Comparison of ENCODE assay signal across 1 cellular context in the genomic region with DNA sequence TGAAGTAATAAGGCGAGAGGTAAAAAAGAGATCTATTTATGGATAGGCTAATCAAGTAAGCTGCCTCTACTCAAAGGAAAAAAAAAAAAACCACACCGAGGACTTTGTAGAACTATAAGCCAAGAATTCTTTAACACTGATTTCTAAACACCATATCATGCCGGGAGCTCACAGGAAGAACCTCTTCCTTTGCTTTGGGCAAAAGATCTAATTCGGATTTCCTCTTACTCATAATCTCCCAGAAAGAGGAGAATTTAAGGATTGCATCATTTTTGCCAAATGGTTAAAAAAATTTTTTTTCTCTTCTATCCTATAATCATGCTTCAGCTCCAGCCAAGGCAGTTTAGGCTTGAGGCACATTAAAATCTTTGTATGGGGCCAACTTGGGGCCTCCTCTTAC.
A peak's percentile ranks its signal among the peaks of the same experiment; 100 is the strongest.
TF ChIP-seq lines count a peak whose summit lies in the region.

No MANE protein-coding gene starts in this region.

TF ChIP-seq in IMR-90, 13 proteins besides CTCF, POLR2A, EP300 and RAD21 (continued from another document):
- 0 out of 2 replicates have a peak, but pooled peaks have one; percentile 1 for TF ChIP-seq SMC3 (IDR thresholded peaks at IDR 0.05; ENCODE audit: low read depth, low read length)
